Comparison of ENCODE assay signal across 40 cellular contexts in the genomic region with DNA sequence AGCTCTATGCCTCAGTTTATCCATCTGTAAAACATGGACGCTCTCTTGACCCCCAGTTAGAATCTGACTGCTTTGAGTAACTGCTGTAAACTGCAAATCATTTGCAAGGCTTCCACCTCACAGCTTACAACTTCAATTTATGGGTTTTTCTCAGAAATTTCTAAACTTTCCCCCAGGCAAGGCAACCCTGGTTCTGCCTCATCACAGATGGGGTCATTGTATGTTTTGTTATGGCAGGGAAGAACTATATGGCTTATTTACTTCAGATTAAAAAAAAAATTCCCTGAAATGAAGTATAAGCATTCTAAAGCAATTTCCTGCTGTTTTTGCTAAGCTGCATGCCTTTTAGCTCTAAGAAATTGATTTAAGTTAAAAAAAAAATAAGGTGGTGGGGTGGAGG. TPM values are rescaled to one million over a fixed set of nuclear protein-coding genes. Genes with fewer than 3 reads are reported as not detected.
"Had no signal": no experiment of that assay in that cellular context is flagged by ENCODE, and none has a peak within 500 bp of the region (broad histone marks: within the 10 kb centered on the region; RNA-seq: fewer than 3 reads in every experiment).

No MANE protein-coding gene starts in this region.

- H3K4me3 ChIP-seq: ascending aorta, cardiac muscle cell had no signal

- DNase-seq: activated B cell treated with CpG ODN at 0.5 μM for 24 hours; activated CD4-positive, alpha-beta memory T cell treated with anti-CD3 and anti-CD28 coated beads for 36 hours; activated CD4-positive, alpha-beta T cell treated with anti-CD3 and anti-CD28 coated beads for 4 hours; activated CD4-positive, alpha-beta T cell treated with anti-CD3 and anti-CD28 coated beads, Interleukin-2, amount 10 ng/mL, durations not matched to agents 24 days and 14 days; activated CD4-positive, alpha-beta T cell treated with anti-CD3 and anti-CD28 coated beads, Interleukin-2, amount 50 U/mL, for 1 hour; activated CD4-positive, alpha-beta T cell treated with anti-CD3 and anti-CD28 coated beads, Interleukin-2, amount 50 U/mL, for 4 hours; activated CD4-positive, CD25-positive, alpha-beta regulatory T cell treated with anti-CD3 and anti-CD28 coated beads, Interleukin-2, amount 50 U/mL, for 72 hours; activated CD8-positive, alpha-beta memory T cell treated with anti-CD3 and anti-CD28 coated beads, Interleukin-2, amount 50 U/mL, for 4 hours; activated CD8-positive, alpha-beta T cell treated with anti-CD3 and anti-CD28 coated beads for 36 hours; activated effector memory CD4-positive, alpha-beta T cell treated with Interleukin-2 at 50 U/mL for 16 hours; activated gamma-delta T cell; activated naive CD4-positive, alpha-beta T cell treated with anti-CD3 and anti-CD28 coated beads, Interleukin-2, amount 10 ng/mL, durations not matched to agents 7 days and 5 days; activated naive CD4-positive, alpha-beta T cell treated with Interleukin-2 at 50 U/mL for 16 hours; activated naive CD8-positive, alpha-beta T cell treated with anti-CD3 and anti-CD28 coated beads, Interleukin-2, amount 10 ng/mL, durations not matched to agents 7 days and 5 days; activated naive CD8-positive, alpha-beta T cell treated with anti-CD3 and anti-CD28 coated beads, Interleukin-2, amount 50 U/mL, for 24 hours; activated T-cell treated with anti-CD3 and anti-CD28 coated beads for 4 hours; activated T-cell treated with anti-CD3 and anti-CD28 coated beads, Interleukin-2, amount 50 U/mL, for 1 hour; activated T-cell treated with anti-CD3 and anti-CD28 coated beads, Interleukin-2, amount 50 U/mL, for 4 hours; activated T-cell treated with anti-CD3 and anti-CD28 coated beads, Interleukin-2, amount 50 U/mL, for 72 hours; amygdala; anterior cingulate cortex; caudate nucleus; cerebellar nuclear complex; T-helper 1 cell; T-helper 2 cell; T-helper 9 cell had no signal

- H3K4me1 ChIP-seq: ascending aorta had no signal

- H3K27me3 ChIP-seq: ascending aorta had no signal

- H3K9me3 ChIP-seq: ascending aorta had no signal

- H3K9me3 Mint-ChIP-seq: activated CD4-positive, alpha-beta memory T cell treated with anti-CD3 and anti-CD28 coated beads for 36 hours; activated CD4-positive, alpha-beta T cell treated with anti-CD3 and anti-CD28 coated beads, Interleukin-2, amount 10 ng/mL, durations not matched to agents 24 days and 14 days; activated CD8-positive, alpha-beta T cell treated with anti-CD3 and anti-CD28 coated beads for 36 hours; activated naive CD4-positive, alpha-beta T cell treated with anti-CD3 and anti-CD28 coated beads, Interleukin-2, amount 10 ng/mL, durations not matched to agents 7 days and 5 days; activated T-cell treated with anti-CD3 and anti-CD28 coated beads, Interleukin-2, amount 50 U/mL, for 4 hours; activated T-helper 2 cell treated with anti-CD3 and anti-CD28 coated beads, Interferon-gamma antibody, Interleukin-2, Interleukin-4, amounts not matched to agents 10 μg/mL and 5 μg/mL and 100 μg/mL, durations not matched to agents 14 hours and 24 hours and 36 hours; brain; central memory CD8-positive, alpha-beta T cell; T-helper 1 cell treated with Interleukin-12 subunit alpha and Interleukin-12 subunit beta and Interleukin-4 antibody, amounts not matched to agents 30 μg/mL and 1 μg/mL, for 36 hours; T-helper 2 cell treated with Interferon-gamma antibody and Interleukin-4, amounts not matched to agents 5 μg/mL and 100 μg/mL, for 36 hours had no signal

- H3K4me1 Mint-ChIP-seq: activated B cell treated with CpG ODN at 0.5 μM for 24 hours; activated CD4-positive, alpha-beta T cell treated with anti-CD3 and anti-CD28 coated beads, Interleukin-2, amount 10 ng/mL, durations not matched to agents 24 days and 14 days; activated naive CD4-positive, alpha-beta T cell treated with anti-CD3 and anti-CD28 coated beads, Interleukin-2, amount 10 ng/mL, durations not matched to agents 7 days and 5 days; activated naive CD4-positive, alpha-beta T cell treated with anti-CD3 and anti-CD28 coated beads, Interleukin-2, amount 50 U/mL, for 24 hours; activated naive CD8-positive, alpha-beta T cell treated with anti-CD3 and anti-CD28 coated beads, Interleukin-2, amount 10 ng/mL, durations not matched to agents 7 days and 5 days; activated naive CD8-positive, alpha-beta T cell treated with anti-CD3 and anti-CD28 coated beads, Interleukin-2, amount 50 U/mL, for 24 hours; brain; central memory CD8-positive, alpha-beta T cell had no signal

- H3K36me3 ChIP-seq: ascending aorta, cardiac muscle cell had no signal

- H3K27ac Mint-ChIP-seq: activated B cell treated with CpG ODN at 0.5 μM for 24 hours; activated CD4-positive, alpha-beta memory T cell treated with anti-CD3 and anti-CD28 coated beads for 36 hours; activated CD4-positive, alpha-beta T cell treated with anti-CD3 and anti-CD28 coated beads, Interleukin-2, amount 10 ng/mL, durations not matched to agents 24 days and 14 days; activated CD8-positive, alpha-beta T cell treated with anti-CD3 and anti-CD28 coated beads for 36 hours; activated naive CD4-positive, alpha-beta T cell treated with anti-CD3 and anti-CD28 coated beads, Interleukin-2, amount 10 ng/mL, durations not matched to agents 7 days and 5 days; activated naive CD4-positive, alpha-beta T cell treated with anti-CD3 and anti-CD28 coated beads, Interleukin-2, amount 50 U/mL, for 24 hours; activated naive CD8-positive, alpha-beta T cell; activated naive CD8-positive, alpha-beta T cell treated with anti-CD3 and anti-CD28 coated beads, Interleukin-2, amount 10 ng/mL, durations not matched to agents 7 days and 5 days; activated naive CD8-positive, alpha-beta T cell treated with anti-CD3 and anti-CD28 coated beads, Interleukin-2, amount 50 U/mL, for 24 hours; activated T-cell treated with anti-CD3 and anti-CD28 coated beads, Interleukin-2, amount 50 U/mL, for 72 hours; activated T-helper 2 cell treated with anti-CD3 and anti-CD28 coated beads, Interferon-gamma antibody, Interleukin-2, Interleukin-4, amounts not matched to agents 10 μg/mL and 5 μg/mL and 100 μg/mL, durations not matched to agents 14 hours and 24 hours and 36 hours; T-helper 1 cell treated with Interleukin-12 subunit alpha and Interleukin-12 subunit beta and Interleukin-4 antibody, amounts not matched to agents 30 μg/mL and 1 μg/mL, for 36 hours; T-helper 2 cell treated with Interferon-gamma antibody and Interleukin-4, amounts not matched to agents 5 μg/mL and 100 μg/mL, for 36 hours had no signal

- H3K36me3 Mint-ChIP-seq: activated CD4-positive, alpha-beta memory T cell treated with anti-CD3 and anti-CD28 coated beads for 36 hours; activated naive CD4-positive, alpha-beta T cell treated with anti-CD3 and anti-CD28 coated beads, Interleukin-2, amount 10 ng/mL, durations not matched to agents 7 days and 5 days; activated naive CD4-positive, alpha-beta T cell treated with anti-CD3 and anti-CD28 coated beads, Interleukin-2, amount 50 U/mL, for 24 hours; activated naive CD8-positive, alpha-beta T cell; activated naive CD8-positive, alpha-beta T cell treated with anti-CD3 and anti-CD28 coated beads, Interleukin-2, amount 10 ng/mL, durations not matched to agents 7 days and 5 days; brain had no signal

- H3K4me3 Mint-ChIP-seq: activated B cell treated with CpG ODN at 0.5 μM for 24 hours; activated CD4-positive, alpha-beta memory T cell treated with anti-CD3 and anti-CD28 coated beads for 36 hours; activated CD4-positive, alpha-beta T cell treated with anti-CD3 and anti-CD28 coated beads, Interleukin-2, amount 10 ng/mL, durations not matched to agents 24 days and 14 days; activated CD8-positive, alpha-beta T cell treated with anti-CD3 and anti-CD28 coated beads for 36 hours; activated naive CD4-positive, alpha-beta T cell treated with anti-CD3 and anti-CD28 coated beads, Interleukin-2, amount 10 ng/mL, durations not matched to agents 7 days and 5 days; activated naive CD4-positive, alpha-beta T cell treated with anti-CD3 and anti-CD28 coated beads, Interleukin-2, amount 50 U/mL, for 24 hours; activated naive CD8-positive, alpha-beta T cell; activated naive CD8-positive, alpha-beta T cell treated with anti-CD3 and anti-CD28 coated beads, Interleukin-2, amount 10 ng/mL, durations not matched to agents 7 days and 5 days; activated naive CD8-positive, alpha-beta T cell treated with anti-CD3 and anti-CD28 coated beads, Interleukin-2, amount 50 U/mL, for 24 hours; activated T-cell treated with anti-CD3 and anti-CD28 coated beads, Interleukin-2, amount 50 U/mL, for 4 hours; activated T-cell treated with anti-CD3 and anti-CD28 coated beads, Interleukin-2, amount 50 U/mL, for 72 hours; brain; central memory CD8-positive, alpha-beta T cell; T-helper 1 cell treated with Interleukin-12 subunit alpha and Interleukin-12 subunit beta and Interleukin-4 antibody, amounts not matched to agents 30 μg/mL and 1 μg/mL, for 36 hours; T-helper 2 cell treated with Interferon-gamma antibody and Interleukin-4, amounts not matched to agents 5 μg/mL and 100 μg/mL, for 36 hours had no signal

- H3K27ac ChIP-seq: ascending aorta, cardiac muscle cell, VCaP had no signal

- ATAC-seq: activated CD8-positive, alpha-beta T cell treated with anti-CD3 and anti-CD28 coated beads for 36 hours; activated naive CD8-positive, alpha-beta T cell treated with anti-CD3 and anti-CD28 coated beads, Interleukin-2, amount 50 U/mL, for 24 hours; activated T-cell treated with anti-CD3 and anti-CD28 coated beads, Interleukin-2, amount 50 U/mL, for 4 hours; activated T-cell treated with anti-CD3 and anti-CD28 coated beads, Interleukin-2, amount 50 U/mL, for 72 hours had no signal

RNA-seq across cellular contexts. Expression of gene TMEM215, which starts 60.0 kb away (rescaled TPM):
- total RNA-seq: activated B cell treated with CpG ODN at 0.5 μM for 24 hours; activated CD4-positive, alpha-beta memory T cell treated with anti-CD3 and anti-CD28 coated beads for 36 hours; activated CD4-positive, alpha-beta T cell treated with anti-CD3 and anti-CD28 coated beads, Interleukin-2, amount 10 ng/mL, durations not matched to agents 24 days and 14 days; activated CD8-positive, alpha-beta memory T cell treated with anti-CD3 and anti-CD28 coated beads for 36 hours; activated CD8-positive, alpha-beta T cell treated with anti-CD3 and anti-CD28 coated beads for 36 hours; activated naive CD8-positive, alpha-beta T cell treated with anti-CD3 and anti-CD28 coated beads, Interleukin-2, amount 10 ng/mL, durations not matched to agents 7 days and 5 days; activated T-cell treated with anti-CD3 and anti-CD28 coated beads, Interleukin-2, amount 50 U/mL, for 4 hours; activated T-cell treated with anti-CD3 and anti-CD28 coated beads, Interleukin-2, amount 50 U/mL, for 72 hours; activated T-helper 2 cell treated with anti-CD3 and anti-CD28 coated beads, Interferon-gamma antibody, Interleukin-2, Interleukin-4, amounts not matched to agents 10 μg/mL and 5 μg/mL and 100 μg/mL, durations not matched to agents 14 hours and 24 hours and 36 hours; bronchial epithelial cell; cardiac muscle cell; chondrocyte had no signal
- polyA plus RNA-seq: adipose tissue, cardiac muscle cell had no signal
